In the genomic region with DNA sequence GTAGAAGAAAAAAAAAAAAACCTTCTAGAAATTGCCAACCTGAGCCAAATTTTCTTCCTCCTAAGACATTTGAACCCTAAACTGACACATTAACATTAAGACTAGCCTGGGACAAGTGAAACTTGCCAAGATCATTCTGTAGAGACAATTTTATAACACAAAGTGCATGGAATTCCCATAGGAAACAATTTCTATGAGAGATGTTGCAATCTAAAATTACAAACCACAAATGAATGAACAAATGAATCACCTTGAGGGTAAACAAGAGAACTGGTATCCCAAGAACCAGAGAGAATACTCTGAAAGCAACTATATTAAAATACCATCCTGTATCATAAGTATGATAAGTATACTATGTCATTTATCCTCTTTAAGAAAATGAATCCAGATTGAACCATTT, we compare ENCODE assay signal across 18 cellular contexts.
A peak's percentile ranks its signal among the peaks of the same experiment; 100 is the strongest.
DNase-seq lines count a peak whose midpoint lies in the region; ATAC-seq and TF ChIP-seq lines count a peak whose summit lies in the region.
"Had no signal": no experiment of that assay in that cellular context is flagged by ENCODE, and none has a peak within 500 bp of the region (broad histone marks: within the 10 kb centered on the region; RNA-seq: fewer than 3 reads in every experiment).

No MANE protein-coding gene starts in this region.

- H3K27ac ChIP-seq in epithelial cell of prostate (no peak overlapping the region), ascending aorta (no peak overlapping the region)
- H3K27ac ChIP-seq: C4-2B, HL-60 had no signal

- no peaks in the 10 kb centered on the region for H3K4me1 ChIP-seq in ascending aorta

- H3K36me3 ChIP-seq in ascending aorta: no peaks in the 10 kb centered on the region

- peak; percentile 24 for ATAC-seq in sciatic nerve

- intact Hi-C loops in sciatic nerve (cut with DNase I) (no loop called here), ascending aorta (cut with DNase I) (no loop called here)

- no peaks in the 10 kb centered on the region for H3K27me3 ChIP-seq in ascending aorta

- H3K9me3 ChIP-seq in ascending aorta: peaks cover 0 to 9% of the 10 kb centered on the region in 2 donors

- DNase-seq in AG08395 (ENCODE audit: low spot score) (peak; percentile 27), LHCN-M2 (ENCODE audit: low read depth) (peak; percentile 8), epithelial cell of prostate (ENCODE audit: low read depth, low spot score) (peak; percentile 43), sciatic nerve (ENCODE audit: low spot score) (no peak), T-helper 2 cell (no peak), ascending aorta (ENCODE audit: low spot score in 2 of 2) (no peak), NCI-H82 (lab: John Stamatoyannopoulos, UW) (no peak), HEK293T (ENCODE audit: extremely low spot score) (no peak)
- DNase-seq: DMS 273 treated with DMSO at 0.1 percent for 48 hours, H7, MV-4-11, NCI-H1436, NCI-H2029, NCI-H2171, NCI-H446, OCI-M1 had no signal

- CTCF ChIA-PET in HEK293T (lab: Yijun Ruan, JAX): no interaction called here

- no peak for TF ChIP-seq CTCF in ascending aorta (IDR thresholded peaks at IDR 0.05)

- POLR2A ChIA-PET in HEK293T (lab: Yijun Ruan, JAX): no interaction called here

- H3K4me3 ChIP-seq in ascending aorta: no peak overlapping the region

TF ChIP-seq in HEK293T, 16 proteins besides CTCF, POLR2A, EP300 and RAD21:
- TF ChIP-seq ZNF384 (IDR thresholded peaks at IDR 0.05): no peak
- TF ChIP-seq TARDBP (IDR thresholded peaks at IDR 0.05): no peak
- TF ChIP-seq LEF1 (IDR thresholded peaks at IDR 0.05; ENCODE audit: borderline replicate concordance): no peak
- TF ChIP-seq BHLHE40 (IDR thresholded peaks at IDR 0.05; ENCODE audit: borderline replicate concordance): no peak
- TF ChIP-seq FOXK2 (IDR thresholded peaks at IDR 0.05): no peak
- no peak for TF ChIP-seq HDGF (IDR thresholded peaks at IDR 0.05; ENCODE audit: borderline replicate concordance)
- no peak for TF ChIP-seq SP1 (IDR thresholded peaks at IDR 0.05)
- TF ChIP-seq L3MBTL2 (conservative IDR thresholded peaks at IDR 0.05): no peak
- no peak for TF ChIP-seq SUZ12 (IDR thresholded peaks at IDR 0.05)
- no peak for TF ChIP-seq CTBP1 (IDR thresholded peaks at IDR 0.05; ENCODE audit: borderline replicate concordance)
- no peak for TF ChIP-seq ARNT (IDR thresholded peaks at IDR 0.05)
- TF ChIP-seq FOXA1 (IDR thresholded peaks at IDR 0.05): no peak

Comparison
In these comparisons a context has a peak if more than half of its experiments do, and no peak if none do; other contexts are left out.
1. DNase-seq: peak in AG08395 (single experiment), LHCN-M2 (single experiment) and epithelial cell of prostate (single experiment); none in sciatic nerve (single experiment), T-helper 2 cell (0 of 5), ascending aorta (0 of 2), NCI-H82 (single experiment) and HEK293T (single experiment).